Comparison of ENCODE assay signal across 8 cellular contexts in genomic region chr1:9823943-9824701, GRCh38. TPM values are rescaled to one million over a fixed set of nuclear protein-coding genes. Genes with fewer than 3 reads are reported as not detected.
DNase-seq lines count a peak whose midpoint lies in the region; ATAC-seq and TF ChIP-seq lines count a peak whose summit lies in the region.

Gene CLSTN1, minus strand, starts transcription at chr1:9823965. Its CDS starts 232 bp downstream, at chr1:9823733.

- peaks cover 9% of the 10 kb centered on the region for H3K27me3 Mint-ChIP-seq in activated CD4-positive, alpha-beta T cell treated with anti-CD3 and anti-CD28 coated beads for 36 hours
- H3K27me3 Mint-ChIP-seq in chondrocyte (ENCODE audit: low read depth) = no peaks in the 10 kb centered on the region

- H3K4me1 Mint-ChIP-seq in activated CD4-positive, alpha-beta T cell treated with anti-CD3 and anti-CD28 coated beads for 36 hours = peaks cover 35% of the 10 kb centered on the region
- peaks cover 35% of the 10 kb centered on the region for H3K4me1 Mint-ChIP-seq in chondrocyte (ENCODE audit: low read depth)

- H3K36me3 Mint-ChIP-seq in activated CD4-positive, alpha-beta T cell treated with anti-CD3 and anti-CD28 coated beads for 36 hours (ENCODE audit: low read depth) = peaks cover 3% of the 10 kb centered on the region
- H3K36me3 Mint-ChIP-seq in chondrocyte (ENCODE audit: low read depth) = no peaks in the 10 kb centered on the region

- CTCF ChIA-PET in activated CD4-positive, alpha-beta T cell treated with anti-CD3 and anti-CD28 coated beads for 36 hours (lab: Charles Lee) = no interaction called here

- peak within 1 kb of the TSS; percentile 98 for H3K4me3 ChIP-seq in GM12875 (ENCODE audit: low read depth, low read length)

- DNase-seq in NCI-H345 (lab: John Stamatoyannopoulos, UW) (peak; percentile 91), chondrocyte (ENCODE audit: low spot score) (peak; percentile 95), kidney glomerular epithelial cell (lab: John Stamatoyannopoulos, UW) (peak; percentile 56)
- peak; percentile 96 for DNase-seq in activated CD4-positive, alpha-beta T cell treated with anti-CD3 and anti-CD28 coated beads for 36 hours
- DNase-seq in stimulated activated CD4-positive, alpha-beta T cell treated with anti-CD3 and anti-CD28 coated beads, Interleukin-15, amount 100 ng/mL, for 24 hours = peak; percentile 93

- peak within 1 kb of the TSS; percentile 89 for H3K27ac Mint-ChIP-seq in activated CD4-positive, alpha-beta T cell treated with anti-CD3 and anti-CD28 coated beads for 36 hours
- peak within 1 kb of the TSS; percentile 91 for H3K27ac Mint-ChIP-seq in chondrocyte (ENCODE audit: unreplicated experiment)

- intact Hi-C loops in activated CD4-positive, alpha-beta T cell treated with anti-CD3 and anti-CD28 coated beads for 36 hours (cut with DNase I, micrococcal nuclease) = loop anchor here (1.0 to 10.0 kb wide), 13 partner anchors 37 to 871 kb away; partner anchors contain the start of genes CTNNBIP1 (in 1 of the 2), H6PD (in 1 of the 2), LZIC (in 1 of the 2) and NMNAT1 (in 1 of the 2)

- H3K9me3 Mint-ChIP-seq in activated CD4-positive, alpha-beta T cell treated with anti-CD3 and anti-CD28 coated beads for 36 hours (ENCODE audit: low read depth) = no peaks in the 10 kb centered on the region
- H3K9me3 Mint-ChIP-seq in chondrocyte (ENCODE audit: low read depth) = no peaks in the 10 kb centered on the region

- TF ChIP-seq CTCF in GM12875 (IDR thresholded peaks at IDR 0.05; ENCODE audit: borderline replicate concordance, insufficient read depth, low read depth, low read length) (no peak), chondrocyte (IDR thresholded peaks at IDR 0.05) (no peak)

- peak; percentile 68 for ATAC-seq in HG02981 (IDR thresholded peaks at IDR 0.05; ENCODE audit: unreplicated experiment)
- ATAC-seq in activated CD4-positive, alpha-beta T cell treated with anti-CD3 and anti-CD28 coated beads for 36 hours = peak; percentile 72
- no peak for ATAC-seq in GM18873 (IDR thresholded peaks at IDR 0.05; ENCODE audit: low FRiP score, unreplicated experiment)

- POLR2A ChIA-PET in activated CD4-positive, alpha-beta T cell treated with anti-CD3 and anti-CD28 coated beads for 36 hours (lab: Charles Lee) = no interaction called here

- peak within 1 kb of the TSS; percentile 96 for H3K4me3 Mint-ChIP-seq in activated CD4-positive, alpha-beta T cell treated with anti-CD3 and anti-CD28 coated beads for 36 hours
- H3K4me3 Mint-ChIP-seq in chondrocyte (ENCODE audit: unreplicated experiment) = peak within 1 kb of the TSS; percentile 89

RNA-seq across cellular contexts. Expression of gene CLSTN1, which starts in this region (rescaled TPM):
- 10 to 100 TPM; 34.9 to 36.7 TPM for total RNA-seq in activated CD4-positive, alpha-beta T cell treated with anti-CD3 and anti-CD28 coated beads for 36 hours
- total RNA-seq in chondrocyte = 125 to 139 TPM (median 126 TPM) in 3 replicates
